Comparison of ENCODE assay signal across 9 cellular contexts in genomic region chr6:2891768-2892170, GRCh38. TPM values are rescaled to one million over a fixed set of nuclear protein-coding genes. Genes with fewer than 3 reads are reported as not detected.
DNase-seq lines count a peak whose midpoint lies in the region; ATAC-seq and TF ChIP-seq lines count a peak whose summit lies in the region.
"Had no signal": no experiment of that assay in that cellular context is flagged by ENCODE, and none has a peak within 500 bp of the region (broad histone marks: within the 10 kb centered on the region; RNA-seq: fewer than 3 reads in every experiment).

No MANE protein-coding gene starts in this region.

- H3K36me3 ChIP-seq in effector memory CD4-positive, alpha-beta T cell (ENCODE audit: control insufficient read depth, insufficient read depth, low read length) = peaks cover 62% of the 10 kb centered on the region
- peaks cover 37 to 57% of the 10 kb centered on the region in 2 donors for H3K36me3 ChIP-seq in thyroid gland

- peak; percentile 11 for DNase-seq in NCI-H2107 (lab: John Stamatoyannopoulos, UW)
- no peak for DNase-seq in NCI-H2107 treated with DMSO at 0.1 percent for 48 hours (lab: John Stamatoyannopoulos, UW; ENCODE audit: unreplicated experiment)
- DNase-seq in T-helper 17 cell = peak; percentile 40 to 71 (median 68)
- peak; percentile 76 to 83 (median 78) for DNase-seq in effector memory CD4-positive, alpha-beta T cell
- DNase-seq in NCI-H446 (lab: John Stamatoyannopoulos, UW) = no peak
- no peak for DNase-seq in thyroid gland
- DNase-seq in nephron progenitor cell = no peak

- H3K9me3 Mint-ChIP-seq in stimulated activated naive CD8-positive, alpha-beta T cell treated with anti-CD3 and anti-CD28 coated beads, Interleukin-15, Interleukin-2, amounts not matched to agents 100 ng/mL and 50 ng/mL, for 24 hours = no peaks in the 10 kb centered on the region
- H3K9me3 Mint-ChIP-seq in nephron progenitor cell = no peaks in the 10 kb centered on the region

- peak overlapping the region; percentile 87 for H3K27ac Mint-ChIP-seq in T-helper 17 cell
- H3K27ac Mint-ChIP-seq in stimulated activated naive CD8-positive, alpha-beta T cell treated with anti-CD3 and anti-CD28 coated beads, Interleukin-15, Interleukin-2, amounts not matched to agents 100 ng/mL and 50 ng/mL, for 24 hours = peak overlapping the region; percentile 83
- no peak overlapping the region for H3K27ac Mint-ChIP-seq in nephron progenitor cell

- no peak overlapping the region for H3K4me3 ChIP-seq in effector memory CD4-positive, alpha-beta T cell (ENCODE audit: insufficient read depth, low read depth, low read length, poor library complexity, severe bottlenecking)
- no peak overlapping the region for H3K4me3 ChIP-seq in thyroid gland (replicated peaks in 1 of 3)
- H3K4me3 ChIP-seq: A549 had no signal

- WGBS in thyroid gland, 2 donors = 82 to 88% methylated on average over 16 to 18 of the region's 18 CpGs

- peaks cover 5% of the 10 kb centered on the region for H3K4me1 ChIP-seq in effector memory CD4-positive, alpha-beta T cell (ENCODE audit: control insufficient read depth, insufficient read depth, low read length, poor library complexity, severe bottlenecking)
- H3K4me1 ChIP-seq in thyroid gland = no peaks in the 10 kb centered on the region
- H3K4me1 ChIP-seq: A549 had no signal

- TF ChIP-seq CTCF in thyroid gland (IDR thresholded peaks at IDR 0.05) = no peak
- TF ChIP-seq CTCF in nephron progenitor cell (IDR thresholded peaks at IDR 0.05) = no peak

- H3K4me3 Mint-ChIP-seq in T-helper 17 cell (peak overlapping the region; percentile 57), nephron progenitor cell (no peak overlapping the region)
- peak overlapping the region; percentile 74 for H3K4me3 Mint-ChIP-seq in stimulated activated naive CD8-positive, alpha-beta T cell treated with anti-CD3 and anti-CD28 coated beads, Interleukin-15, Interleukin-2, amounts not matched to agents 100 ng/mL and 50 ng/mL, for 24 hours

- H3K27me3 Mint-ChIP-seq in T-helper 17 cell = no peaks in the 10 kb centered on the region
- H3K27me3 Mint-ChIP-seq in stimulated activated naive CD8-positive, alpha-beta T cell treated with anti-CD3 and anti-CD28 coated beads, Interleukin-15, Interleukin-2, amounts not matched to agents 100 ng/mL and 50 ng/mL, for 24 hours = no peaks in the 10 kb centered on the region
- H3K27me3 Mint-ChIP-seq in nephron progenitor cell (ENCODE audit: low read depth, poor library complexity) = peaks cover 6% of the 10 kb centered on the region

- peak; percentile 93 for ATAC-seq in T-helper 17 cell
- ATAC-seq: A549 had no signal

- intact Hi-C loops in thyroid gland (cut with DNase I) = no loop called here

- no peaks in the 10 kb centered on the region for H3K27me3 ChIP-seq in effector memory CD4-positive, alpha-beta T cell (replicated peaks; ENCODE audit: control insufficient read depth, insufficient read depth, low read length, poor library complexity, severe bottlenecking)
- H3K27me3 ChIP-seq in thyroid gland = no peaks in the 10 kb centered on the region

- H3K36me3 Mint-ChIP-seq in T-helper 17 cell (ENCODE audit: low read depth) (peaks cover 31% of the 10 kb centered on the region), nephron progenitor cell (ENCODE audit: low read depth) (peaks cover 47% of the 10 kb centered on the region)
- H3K36me3 Mint-ChIP-seq in stimulated activated naive CD8-positive, alpha-beta T cell treated with anti-CD3 and anti-CD28 coated beads, Interleukin-15, Interleukin-2, amounts not matched to agents 100 ng/mL and 50 ng/mL, for 24 hours (ENCODE audit: low read depth) = peaks cover 88% of the 10 kb centered on the region

- TF ChIP-seq POLR2A in thyroid gland (IDR thresholded peaks at IDR 0.05) = no peak

- H3K4me1 Mint-ChIP-seq in T-helper 17 cell = peaks cover 19% of the 10 kb centered on the region
- peaks cover 66% of the 10 kb centered on the region for H3K4me1 Mint-ChIP-seq in stimulated activated naive CD8-positive, alpha-beta T cell treated with anti-CD3 and anti-CD28 coated beads, Interleukin-15, Interleukin-2, amounts not matched to agents 100 ng/mL and 50 ng/mL, for 24 hours (ENCODE audit: low read depth)
- H3K4me1 Mint-ChIP-seq in nephron progenitor cell = peaks cover 13% of the 10 kb centered on the region

- H3K9me3 ChIP-seq in T-helper 17 cell (ENCODE audit: control insufficient read depth, low read length, poor library complexity, severe bottlenecking) (no peaks in the 10 kb centered on the region), thyroid gland (no peaks in the 10 kb centered on the region)
- no peaks in the 10 kb centered on the region for H3K9me3 ChIP-seq in effector memory CD4-positive, alpha-beta T cell (ENCODE audit: control insufficient read depth, low read length)
- H3K9me3 ChIP-seq: A549 had no signal

- peak overlapping the region; percentile 72 for H3K27ac ChIP-seq in effector memory CD4-positive, alpha-beta T cell (ENCODE audit: insufficient read depth, low read length, poor library complexity, severe bottlenecking)
- no peak overlapping the region for H3K27ac ChIP-seq in thyroid gland
- H3K27ac ChIP-seq: A549 had no signal

RNA-seq across cellular contexts. Expression of gene SERPINB9, which starts 11.3 kb away (rescaled TPM):
- 10 to 100 TPM; 32.9 to 37.7 TPM for total RNA-seq in T-helper 17 cell
- 10 to 100 TPM; 10.4 to 16.5 (median 15.3) TPM for total RNA-seq in thyroid gland

RNA-seq across cellular contexts. Expression of gene SERPINB1, which starts 50.1 kb away (rescaled TPM):
- total RNA-seq in T-helper 17 cell (10 to 100 TPM; 39.2 to 44.4 TPM), thyroid gland (10 to 100 TPM; 36.2 to 52.8 (median 43.4) TPM)

Comparison
In these comparisons a context has a peak if more than half of its experiments do, and no peak if none do; other contexts are left out.
1. DNase-seq: peak in NCI-H2107 (single experiment), T-helper 17 cell (3 of 3) and effector memory CD4-positive, alpha-beta T cell (3 of 3); none in NCI-H2107 treated with DMSO at 0.1 percent for 48 hours (single experiment), NCI-H446 (0 of 2), thyroid gland (0 of 2) and nephron progenitor cell (single experiment).